ENCODE assay signal across 10 cellular contexts in genomic region chr1:2529776-2530500, GRCh38. TPM values are rescaled to one million over a fixed set of nuclear protein-coding genes. Genes with fewer than 3 reads are reported as not detected.
DNase-seq lines count a peak whose midpoint lies in the region; ATAC-seq and TF ChIP-seq lines count a peak whose summit lies in the region.
"Had no signal": no experiment of that assay in that cellular context is flagged by ENCODE, and none has a peak within 500 bp of the region (broad histone marks: within the 10 kb centered on the region; RNA-seq: fewer than 3 reads in every experiment).

Gene HES5 (minus strand): TSS chr1:2530263. CDS start chr1:2530164, 99 bp downstream.

- H3K27ac Mint-ChIP-seq in effector memory CD8-positive, alpha-beta T cell = no peak within 1 kb of the TSS

- H4K20me1 ChIP-seq in PC-3 (ENCODE audit: low read length) = peaks cover 10% of the 10 kb centered on the region

- H3K79me2 ChIP-seq in PC-3 (ENCODE audit: low read length) = peaks cover 11% of the 10 kb centered on the region

- no peaks in the 10 kb centered on the region for H3K36me3 ChIP-seq in PC-3 (ENCODE audit: low read depth, low read length)

- H3K4me1 Mint-ChIP-seq in effector memory CD8-positive, alpha-beta T cell (ENCODE audit: low read depth in 2 of 2) = peaks cover 7 to 14% of the 10 kb centered on the region in 2 donors

- H3F3A ChIP-seq in PC-3 (ENCODE audit: low read length, unreplicated experiment) = no peaks in the 10 kb centered on the region

- H3K27me3 ChIP-seq in PC-3 (ENCODE audit: low read length) = no peaks in the 10 kb centered on the region

- CTCF ChIA-PET in PC-3 (lab: Charles Lee) = interaction anchor here (0.6 kb wide), 1 partner anchor 17 kb away, joined by 5 read pairs; no protein-coding TSS in a partner anchor

- DNase-seq in DMS79 treated with DMSO at 0.1 percent for 48 hours (lab: John Stamatoyannopoulos, UW) (peak; percentile 73), PC-3 (peak; percentile 34), nucleus accumbens (lab: John Stamatoyannopoulos, UW) (peak in 38 of 56 donors; percentile 21 to 88 (median 56)), EL (no peak), NCI-H446 treated with DMSO at 0.1 percent for 48 hours (lab: John Stamatoyannopoulos, UW) (no peak), COLO829 (ENCODE audit: low spot score) (no peak)
- no peak for DNase-seq in effector memory CD8-positive, alpha-beta T cell
- DNase-seq in stimulated activated CD4-positive, alpha-beta T cell treated with anti-CD3 and anti-CD28 coated beads, Interleukin-4, amount 100 ng/mL, for 1 hour = no peak
- DNase-seq: HCEC 1CT, WERI-Rb-1 had no signal

- no peak for TF ChIP-seq CTCF in PC-3 (conservative IDR thresholded peaks at IDR 0.05; ENCODE audit: low read depth, low read length)

- no peak within 1 kb of the TSS for H3K27ac ChIP-seq in PC-3 (ENCODE audit: low read length)
- H3K27ac ChIP-seq: WERI-Rb-1 had no signal

- H2AFZ ChIP-seq in PC-3 (ENCODE audit: low read length) = peak within 1 kb of the TSS; percentile 74

- POLR2A ChIA-PET in PC-3 (lab: Charles Lee; ENCODE audit: unreplicated experiment) = no interaction called here

- H3K27me3 Mint-ChIP-seq in effector memory CD8-positive, alpha-beta T cell = peaks cover 14 to 59% of the 10 kb centered on the region in 2 donors

- peaks cover 47% of the 10 kb centered on the region for H3K4me1 ChIP-seq in PC-3 (ENCODE audit: insufficient read depth, low read length)

- H3K9me3 ChIP-seq in PC-3 (ENCODE audit: low read length) = no peaks in the 10 kb centered on the region

- BruUV-seq in PC-3 (replicated peaks; lab: Mats Ljungman, UMichigan) = no TSS peak

- H3K4me3 ChIP-seq in PC-3 (ENCODE audit: low read length) = peak within 1 kb of the TSS; percentile 54

- no peaks in the 10 kb centered on the region for H3K9me3 Mint-ChIP-seq in effector memory CD8-positive, alpha-beta T cell

- no peaks in the 10 kb centered on the region for H3K9me2 ChIP-seq in PC-3 (replicated peaks; ENCODE audit: low read length)

- ATAC-seq in PC-3 = no peak
- ATAC-seq in effector memory CD8-positive, alpha-beta T cell (replicated peaks) = no peak

- H3K9ac ChIP-seq in PC-3 (ENCODE audit: low read length) = no peak within 1 kb of the TSS

- peak within 1 kb of the TSS; percentile 74 to 75 for H3K4me3 Mint-ChIP-seq in effector memory CD8-positive, alpha-beta T cell

- H3K36me3 Mint-ChIP-seq in effector memory CD8-positive, alpha-beta T cell (ENCODE audit: insufficient read depth) = peaks cover 9% of the 10 kb centered on the region

- peak within 1 kb of the TSS; percentile 71 for H3K4me2 ChIP-seq in PC-3 (ENCODE audit: low read length)

- intact Hi-C loops in PC-3 (cut with micrococcal nuclease) = no loop called here

RNA-seq across cellular contexts. Expression of gene HES5, which starts in this region (rescaled TPM):
- 0.84 and 1.8 TPM in 2 replicates for total RNA-seq in PC-3 (2014; rRNA removed)

Comparison
In these comparisons a context has a peak if more than half of its experiments do, and no peak if none do; other contexts are left out.
1. DNase-seq: peak in DMS79 treated with DMSO at 0.1 percent for 48 hours (single experiment), PC-3 (single experiment) and nucleus accumbens (38 of 56); none in effector memory CD8-positive, alpha-beta T cell (0 of 3), EL (single experiment), NCI-H446 treated with DMSO at 0.1 percent for 48 hours (single experiment), stimulated activated CD4-positive, alpha-beta T cell treated with anti-CD3 and anti-CD28 coated beads, Interleukin-4, amount 100 ng/mL, for 1 hour (single experiment) and COLO829 (single experiment).